ENCODE assay signal across 8 cellular contexts in the genomic region with DNA sequence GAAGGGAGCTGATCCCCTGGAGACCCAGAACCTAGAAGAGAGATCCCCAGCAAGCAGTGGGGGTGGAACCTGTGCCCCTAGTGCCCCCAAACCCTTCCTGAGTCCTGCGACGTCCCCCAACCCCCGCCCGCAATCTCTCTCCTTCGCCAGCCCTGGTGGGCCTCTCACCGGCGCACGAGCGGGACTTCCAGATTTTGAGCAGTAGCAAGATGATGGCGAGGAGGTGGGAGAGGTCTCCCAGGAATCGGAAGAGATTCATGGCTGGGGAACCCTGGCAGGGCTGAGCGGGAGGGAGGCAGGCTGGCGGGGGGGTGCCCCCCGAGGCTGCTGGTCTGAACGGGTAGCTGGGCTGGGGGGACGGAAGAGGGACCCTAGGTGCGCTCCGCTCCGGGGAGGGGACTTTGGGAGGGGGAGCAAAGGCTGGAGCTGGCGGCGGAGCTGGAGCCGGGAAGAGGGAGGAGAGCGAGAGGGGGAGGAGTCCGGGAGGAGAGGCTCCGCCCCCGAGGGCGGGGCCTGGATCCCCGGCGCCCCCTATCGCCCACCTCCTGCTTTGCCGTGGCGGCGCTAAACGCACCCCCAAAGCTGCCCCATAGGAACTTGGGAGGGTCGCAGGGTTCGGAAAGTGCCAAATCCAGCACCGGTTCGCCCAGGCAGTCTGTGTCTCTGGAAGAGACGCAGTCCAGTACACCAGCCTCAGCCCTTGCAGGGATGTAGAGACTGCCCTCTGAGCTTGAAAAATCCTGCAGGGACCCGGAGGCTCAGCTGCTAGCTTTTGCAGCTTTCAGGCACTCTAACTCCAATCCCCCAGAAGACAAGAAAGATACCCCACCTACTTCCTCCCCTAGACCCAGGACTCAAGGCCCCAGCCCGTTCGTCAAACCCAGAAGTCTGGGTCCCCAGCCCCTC. TPM values are rescaled to one million over a fixed set of nuclear protein-coding genes. Genes with fewer than 3 reads are reported as not detected.
DNase-seq lines count a peak whose midpoint lies in the region; ATAC-seq and TF ChIP-seq lines count a peak whose summit lies in the region.

A gene (minus strand): TSS at position 452 of the 906 bp plus-strand sequence. CDS start 193 bp downstream, at position 259.

- peaks cover 11% of the 10 kb centered on the region for H3K27me3 Mint-ChIP-seq in activated naive CD4-positive, alpha-beta T cell treated with anti-CD3 and anti-CD28 coated beads, Interleukin-2, amount 50 U/mL, for 24 hours

- peaks cover 32% of the 10 kb centered on the region for H3K36me3 ChIP-seq in BLaER1
- H3K36me3 ChIP-seq in IMR-90 (ENCODE audit: control insufficient read depth, insufficient read depth, low read length) = peaks cover 20% of the 10 kb centered on the region
- peaks cover 22 to 27% of the 10 kb centered on the region in 2 donors for H3K36me3 ChIP-seq in thyroid gland

- BruUV-seq in IMR-90 (replicated peaks; lab: Mats Ljungman, UMichigan) = no TSS peak

- no peak within 1 kb of the TSS for H2BK15ac ChIP-seq in IMR-90 (ENCODE audit: low read depth, low read length)

- H3K23ac ChIP-seq in IMR-90 (ENCODE audit: low read depth, low read length) = peak within 1 kb of the TSS; percentile 88

- peak within 1 kb of the TSS; percentile 97 for H3K27ac Mint-ChIP-seq in activated naive CD4-positive, alpha-beta T cell treated with anti-CD3 and anti-CD28 coated beads, Interleukin-2, amount 50 U/mL, for 24 hours

- H3K4me2 ChIP-seq in BLaER1 = peak within 1 kb of the TSS; percentile 85
- H3K4me2 ChIP-seq in IMR-90 (ENCODE audit: low read depth, low read length) = peak within 1 kb of the TSS; percentile 99

- H2AK9ac ChIP-seq in IMR-90 (replicated peaks; ENCODE audit: low read depth, low read length, poor library complexity) = peak within 1 kb of the TSS; percentile 100

- peak within 1 kb of the TSS; percentile 95 for H2AFZ ChIP-seq in IMR-90 (replicated peaks; ENCODE audit: low read length, poor library complexity)

- peak within 1 kb of the TSS; percentile 95 for H3K18ac ChIP-seq in IMR-90 (ENCODE audit: low read depth, low read length)

- H3K27ac ChIP-seq in BLaER1 (peak within 1 kb of the TSS; percentile 93), IMR-90 (ENCODE audit: insufficient read depth, low read length) (peak within 1 kb of the TSS; percentile 99), thyroid gland (peak within 1 kb of the TSS; percentile 86 to 94 (median 91))

- no peaks in the 10 kb centered on the region for H3K9me3 Mint-ChIP-seq in activated naive CD4-positive, alpha-beta T cell treated with anti-CD3 and anti-CD28 coated beads, Interleukin-2, amount 50 U/mL, for 24 hours

- peak within 1 kb of the TSS; percentile 98 for H2AK5ac ChIP-seq in IMR-90 (ENCODE audit: low read depth, low read length)

- H4K91ac ChIP-seq in IMR-90 (ENCODE audit: insufficient read depth, low read depth, low read length) = peak within 1 kb of the TSS; percentile 80

- in situ Hi-C loops in IMR-90 (cut with MboI; ENCODE audit: low sequenced_read_pairs) (no loop called here), SK-MEL-5 (cut with HindIII; ENCODE audit: low pct_unique_long_range_greater_than_20kb, low sequenced_read_pairs) (no loop called here)

- peaks cover 42% of the 10 kb centered on the region for H3K4me1 Mint-ChIP-seq in activated naive CD4-positive, alpha-beta T cell treated with anti-CD3 and anti-CD28 coated beads, Interleukin-2, amount 50 U/mL, for 24 hours

- 0 out of 2 replicates have a peak within 1 kb of the TSS, but pooled peaks have one; percentile 39 for H2BK120ac ChIP-seq in IMR-90 (ENCODE audit: low read depth, low read length)

- peak within 1 kb of the TSS; percentile 94 for H3K4me3 ChIP-seq in BLaER1
- H3K4me3 ChIP-seq in IMR-90 (ENCODE audit: insufficient read depth, low read depth, low read length) = peak within 1 kb of the TSS; percentile 99
- peak within 1 kb of the TSS; percentile 84 to 96 (median 94) for H3K4me3 ChIP-seq in thyroid gland (replicated peaks in 1 of 3)

- peaks cover 17% of the 10 kb centered on the region; the same call in 1 of the 2 replicates for H4K20me1 ChIP-seq in BLaER1
- H4K20me1 ChIP-seq in IMR-90 (ENCODE audit: insufficient read depth, low read length) = peaks cover 9% of the 10 kb centered on the region; the same call in 1 of the 2 replicates

- dilution Hi-C loops in IMR-90 (cut with HindIII; ENCODE audit: low sequenced_read_pairs, unreplicated experiment) = no loop called here

- H4K5ac ChIP-seq in IMR-90 (ENCODE audit: low read depth, low read length) = peak within 1 kb of the TSS; percentile 99

- peaks cover 4% of the 10 kb centered on the region; the same call in 1 of the 2 replicates for H3K9me1 ChIP-seq in IMR-90 (ENCODE audit: insufficient read depth, low read length)

- peak; percentile 60 for DNase-seq in IMR-90
- DNase-seq in SK-MEL-5 (ENCODE audit: low read depth, low spot score) = peak; percentile 64
- no peak for DNase-seq in glomerular endothelial cell (ENCODE audit: extremely low read depth, low read depth, low spot score)
- peak; percentile 71 for DNase-seq in occipital lobe (lab: John Stamatoyannopoulos, UW)
- peak; percentile 65 to 69 for DNase-seq in thyroid gland

- intact Hi-C loops in IMR-90 (cut with micrococcal nuclease) = loop anchor here (1.0 to 10.0 kb wide), 2 partner anchors 54 to 67 kb away; a partner anchor contains a TSS
- intact Hi-C loops in thyroid gland (cut with DNase I) = loop anchor here (10.0 kb wide), 1 partner anchor 53 kb away; a partner anchor contains a TSS

- H2BK20ac ChIP-seq in IMR-90 (ENCODE audit: low read depth, low read length) = no peak within 1 kb of the TSS

- peak within 1 kb of the TSS; percentile 89 for H3K56ac ChIP-seq in IMR-90 (ENCODE audit: extremely low read depth, insufficient read depth, low read length)

- peaks cover 11 to 40% of the 10 kb centered on the region in 2 experiments for H3K79me1 ChIP-seq in IMR-90 (ENCODE audit: low read depth in 1 of 2, low read length in 2 of 2)

- TF ChIP-seq POLR2A in GM19193 (IDR thresholded peaks at IDR 0.05; ENCODE audit: extremely low read depth, insufficient read depth, insufficient read length) = peak; percentile 39
- TF ChIP-seq POLR2A in IMR-90 (IDR thresholded peaks at IDR 0.05; ENCODE audit: low read depth, low read length) = no peak; the same call in 1 of the 2 replicates
- peak in 1 of 2 donors; percentile 70 for TF ChIP-seq POLR2A in thyroid gland (IDR thresholded peaks at IDR 0.05)

- CTCF ChIA-PET in IMR-90 (lab: Yijun Ruan, JAX) = interaction anchor here (0.5 to 1.7 kb wide), 15 partner anchors 9 to 105 kb away, joined by 3 to 7 read pairs (median 4); a partner anchor contains a TSS

- H3K9me3 ChIP-seq in BLaER1 (no peaks in the 10 kb centered on the region), IMR-90 (ENCODE audit: control insufficient read depth, insufficient read depth, low read length) (no peaks in the 10 kb centered on the region), thyroid gland (no peaks in the 10 kb centered on the region)

- H3K27me3 ChIP-seq in BLaER1 = peaks cover 33% of the 10 kb centered on the region
- H3K27me3 ChIP-seq in IMR-90 (ENCODE audit: control insufficient read depth, insufficient read depth, low read length) = peaks cover 35% of the 10 kb centered on the region
- peaks cover 24% of the 10 kb centered on the region for H3K27me3 ChIP-seq in thyroid gland

- peaks cover 64% of the 10 kb centered on the region for H3K4me1 ChIP-seq in BLaER1
- peaks cover 7% of the 10 kb centered on the region; the same call in 1 of the 2 replicates for H3K4me1 ChIP-seq in IMR-90 (ENCODE audit: control insufficient read depth, insufficient read depth, low read length)
- peaks cover 9 to 22% of the 10 kb centered on the region in 2 donors for H3K4me1 ChIP-seq in thyroid gland

- H2BK5ac ChIP-seq in IMR-90 (ENCODE audit: low read depth, low read length, poor library complexity, severe bottlenecking) = peak within 1 kb of the TSS; percentile 88

- WGBS in IMR-90 (ENCODE audit: extremely low coverage in 2 of 2, insufficient read length in 1 of 2), 2 experiments = 10% methylated on average over 13 of the region's 42 CpGs; no CpG with 5 or more reads in 1 of the 2 experiments
- WGBS in thyroid gland, 2 donors = 4 to 6% methylated on average over 24 to 34 of the region's 42 CpGs

- POLR2A ChIA-PET in IMR-90 (lab: Charles Lee; ENCODE audit: unreplicated experiment) = interaction anchor here (0.6 kb wide), 1 partner anchor 15 kb away, joined by 3 read pairs; no protein-coding TSS in a partner anchor

- peak; percentile 92 for ATAC-seq in IMR-90 (ENCODE audit: low read depth)

- H3K9ac ChIP-seq in BLaER1 (peak within 1 kb of the TSS; percentile 95), IMR-90 (ENCODE audit: low read depth, low read length) (peak within 1 kb of the TSS; percentile 99)

- peak within 1 kb of the TSS; percentile 90 for H3K4me3 Mint-ChIP-seq in activated naive CD4-positive, alpha-beta T cell treated with anti-CD3 and anti-CD28 coated beads, Interleukin-2, amount 50 U/mL, for 24 hours

- H3K14ac ChIP-seq in IMR-90 (replicated peaks; ENCODE audit: low read depth, low read length) = peak within 1 kb of the TSS; percentile 95

- peak; percentile 45 for TF ChIP-seq RAD21 in IMR-90 (IDR thresholded peaks at IDR 0.05; ENCODE audit: low read length)

- H3K36me3 Mint-ChIP-seq in activated naive CD4-positive, alpha-beta T cell treated with anti-CD3 and anti-CD28 coated beads, Interleukin-2, amount 50 U/mL, for 24 hours = peaks cover 3% of the 10 kb centered on the region

- TF ChIP-seq CTCF in IMR-90 (conservative IDR thresholded peaks at IDR 0.05; ENCODE audit: low read depth, low read length) (peak; percentile 92), thyroid gland (IDR thresholded peaks at IDR 0.05) (peak; percentile 67 to 91 (median 81))

- H4K8ac ChIP-seq in IMR-90 (ENCODE audit: low read depth in 2 of 2, low read length in 2 of 2) = peak within 1 kb of the TSS; percentile 89 to 91

- peak within 1 kb of the TSS; percentile 97 for H3K4ac ChIP-seq in IMR-90 (ENCODE audit: low read depth, low read length)

RNA-seq across cellular contexts. Expression of the gene that starts here (rescaled TPM):
- 57.8 and 58.8 TPM in 2 replicates for total RNA-seq in IMR-90 (2012; rRNA removed)
- 171 and 180 TPM in 2 replicates for polyA plus RNA-seq in IMR-90 (2012; rRNA removed)
- polyA plus RNA-seq in IMR-90 (2012; cell fraction: cytosol; rRNA removed) = 156 and 249 TPM in 2 replicates
- polyA plus RNA-seq in IMR-90 (2012; cell fraction: nucleus; rRNA removed; ENCODE audit: low replicate concordance) = 112 and 118 TPM in 2 replicates
- 82.2 and 97.9 TPM in 2 replicates for total RNA-seq in SK-MEL-5 (2014; rRNA removed; shearing (Covaris generic))
- 254 and 271 TPM in 2 replicates for polyA plus RNA-seq in SK-MEL-5 (2015; cell fraction: cytosol; rRNA removed)
- polyA plus RNA-seq in SK-MEL-5 (2015; cell fraction: nucleus; rRNA removed) = 61.3 and 78.6 TPM in 2 replicates
- total RNA-seq in glomerular endothelial cell = 174 and 177 TPM in 2 replicates
- 21.8 TPM for total RNA-seq in occipital lobe
- 100 to 1,000 TPM; 121 to 160 (median 141) TPM for total RNA-seq in thyroid gland
